In the genomic region with DNA sequence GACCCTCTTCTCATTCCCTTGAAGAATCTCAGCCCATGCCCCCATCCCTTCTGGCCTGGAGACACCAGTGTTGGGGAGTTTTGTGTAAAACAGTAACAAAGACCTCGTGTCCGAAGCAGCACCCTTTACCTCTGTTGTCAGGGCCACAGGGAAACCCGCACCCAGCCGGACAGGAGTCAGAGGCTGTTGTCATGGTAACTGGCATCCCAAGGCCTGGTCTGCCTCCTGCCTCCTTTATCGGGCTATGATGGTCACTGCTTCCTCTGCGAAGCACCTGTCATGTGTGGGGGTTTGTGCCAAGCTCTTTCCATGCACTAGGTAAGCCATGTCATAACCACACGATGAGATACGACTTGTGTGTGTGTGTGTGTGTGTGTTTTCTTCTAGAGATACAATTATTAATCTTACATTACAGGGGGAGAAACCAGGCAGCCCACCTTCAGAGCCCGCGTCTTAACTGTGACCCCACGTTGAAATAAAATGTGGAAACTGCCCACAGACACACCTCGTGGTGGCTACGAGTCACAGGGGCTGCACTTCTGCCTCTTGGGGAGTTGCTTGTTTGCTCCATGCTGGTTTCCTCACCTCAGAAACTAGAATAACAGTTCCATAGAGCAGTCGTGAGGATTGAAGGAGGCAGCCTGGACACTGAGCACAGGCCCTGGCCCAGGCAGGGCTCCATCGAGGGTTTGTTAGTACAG, we compare ENCODE assay signal across 11 cellular contexts. TPM values are rescaled to one million over a fixed set of nuclear protein-coding genes. Genes with fewer than 3 reads are reported as not detected.
DNase-seq lines count a peak whose midpoint lies in the region; ATAC-seq, FAIRE-seq and TF ChIP-seq lines count a peak whose summit lies in the region.
"Had no signal": no experiment of that assay in that cellular context is flagged by ENCODE, and none has a peak within 500 bp of the region (broad histone marks: within the 10 kb centered on the region; RNA-seq: fewer than 3 reads in every experiment).

No MANE protein-coding gene starts in this region.

- POLR2A ChIA-PET in activated CD4-positive, alpha-beta T cell treated with anti-CD3 and anti-CD28 coated beads, Interleukin-2, amount 10 ng/mL, durations not matched to agents 7 days and 5 days (lab: Charles Lee), result no interaction called here

- WGBS in endodermal cell (ENCODE audit: insufficient coverage in 1 of 2, insufficient read length in 1 of 2), 2 experiments, result 84 to 91% methylated on average over 10 to 15 of the region's 15 CpGs

- no peak for FAIRE-seq in D721Med (lab: Jason Lieb, UNC)

- ATAC-seq in stimulated activated effector memory CD8-positive, alpha-beta T cell treated with anti-CD3 and anti-CD28 coated beads, Interleukin-12 subunit alpha, Interleukin-12 subunit beta, amount 100 ng/mL, for 72 hours, result no peak
- ATAC-seq in HG02588 (IDR thresholded peaks at IDR 0.05; ENCODE audit: unreplicated experiment), result no peak

- no peaks in the 10 kb centered on the region for H3K4me1 ChIP-seq in endodermal cell (ENCODE audit: control insufficient read depth, insufficient read depth, low read length)

- H3K27me3 ChIP-seq in endodermal cell (ENCODE audit: control insufficient read depth, insufficient read depth, low read length, poor library complexity, severe bottlenecking), result no peaks in the 10 kb centered on the region

- H3K36me3 Mint-ChIP-seq in activated CD4-positive, alpha-beta T cell treated with anti-CD3 and anti-CD28 coated beads, Interleukin-2, amount 10 ng/mL, durations not matched to agents 7 days and 5 days (ENCODE audit: low read depth), result no peaks in the 10 kb centered on the region
- H3K36me3 Mint-ChIP-seq in endodermal cell (ENCODE audit: low read depth), result no peaks in the 10 kb centered on the region
- H3K36me3 Mint-ChIP-seq in stimulated activated effector memory CD8-positive, alpha-beta T cell treated with anti-CD3 and anti-CD28 coated beads, Interleukin-12 subunit alpha, Interleukin-12 subunit beta, amount 100 ng/mL, for 72 hours, result no peaks in the 10 kb centered on the region

- CTCF ChIA-PET in activated CD4-positive, alpha-beta T cell treated with anti-CD3 and anti-CD28 coated beads, Interleukin-2, amount 10 ng/mL, durations not matched to agents 7 days and 5 days (lab: Charles Lee), result interaction anchor here (0.5 to 5.0 kb wide), 5 partner anchors 12 to 257 kb away, joined by 4 to 40 read pairs (median 5); no protein-coding TSS in a partner anchor

- H3K9ac ChIP-seq in endodermal cell (ENCODE audit: extremely low read depth, low read length, poor library complexity, severe bottlenecking), result peak overlapping the region; percentile 11

- H3K9me3 ChIP-seq in endodermal cell (ENCODE audit: control insufficient read depth, low read length), result no peaks in the 10 kb centered on the region

- H3K36me3 ChIP-seq in endodermal cell (ENCODE audit: control insufficient read depth, insufficient read depth, low read length), result no peaks in the 10 kb centered on the region

- peaks cover 48% of the 10 kb centered on the region for H3K4me1 Mint-ChIP-seq in activated CD4-positive, alpha-beta T cell treated with anti-CD3 and anti-CD28 coated beads, Interleukin-2, amount 10 ng/mL, durations not matched to agents 7 days and 5 days
- no peaks in the 10 kb centered on the region for H3K4me1 Mint-ChIP-seq in endodermal cell
- peaks cover 41% of the 10 kb centered on the region for H3K4me1 Mint-ChIP-seq in stimulated activated effector memory CD8-positive, alpha-beta T cell treated with anti-CD3 and anti-CD28 coated beads, Interleukin-12 subunit alpha, Interleukin-12 subunit beta, amount 100 ng/mL, for 72 hours

- H3K27ac ChIP-seq in endodermal cell (ENCODE audit: low read depth, low read length), result no peak overlapping the region

- no peaks in the 10 kb centered on the region for H3K9me3 Mint-ChIP-seq in activated CD4-positive, alpha-beta T cell treated with anti-CD3 and anti-CD28 coated beads, Interleukin-2, amount 10 ng/mL, durations not matched to agents 7 days and 5 days
- no peaks in the 10 kb centered on the region for H3K9me3 Mint-ChIP-seq in endodermal cell
- H3K9me3 Mint-ChIP-seq in stimulated activated effector memory CD8-positive, alpha-beta T cell treated with anti-CD3 and anti-CD28 coated beads, Interleukin-12 subunit alpha, Interleukin-12 subunit beta, amount 100 ng/mL, for 72 hours, result no peaks in the 10 kb centered on the region

- H3K4me3 ChIP-seq in endodermal cell (ENCODE audit: low read length), result no peak overlapping the region

- H3K27me3 Mint-ChIP-seq in activated CD4-positive, alpha-beta T cell treated with anti-CD3 and anti-CD28 coated beads, Interleukin-2, amount 10 ng/mL, durations not matched to agents 7 days and 5 days, result no peaks in the 10 kb centered on the region
- no peaks in the 10 kb centered on the region for H3K27me3 Mint-ChIP-seq in endodermal cell (ENCODE audit: insufficient read depth)

- H3K4me3 Mint-ChIP-seq in activated CD4-positive, alpha-beta T cell treated with anti-CD3 and anti-CD28 coated beads, Interleukin-2, amount 10 ng/mL, durations not matched to agents 7 days and 5 days, result no peak overlapping the region
- no peak overlapping the region for H3K4me3 Mint-ChIP-seq in endodermal cell
- peak overlapping the region; percentile 79 for H3K4me3 Mint-ChIP-seq in stimulated activated effector memory CD8-positive, alpha-beta T cell treated with anti-CD3 and anti-CD28 coated beads, Interleukin-12 subunit alpha, Interleukin-12 subunit beta, amount 100 ng/mL, for 72 hours

- TF ChIP-seq CTCF in endodermal cell (conservative IDR thresholded peaks at IDR 0.05) (no peak), D721Med (IDR thresholded peaks at IDR 0.05; ENCODE audit: insufficient read depth, missing control alignments) (no peak)

- no peak for DNase-seq in activated CD4-positive, alpha-beta T cell treated with anti-CD3 and anti-CD28 coated beads, Interleukin-2, amount 10 ng/mL, durations not matched to agents 7 days and 5 days
- no peak for DNase-seq in activated CD4-positive, alpha-beta T cell treated with anti-CD3 and anti-CD28 coated beads, Interleukin-2, amount 50 U/mL, for 1 hour
- peak; percentile 63 for DNase-seq in OCI-M1 (lab: John Stamatoyannopoulos, UW)
- no peak for DNase-seq in endodermal cell
- DNase-seq in stimulated activated effector memory CD8-positive, alpha-beta T cell treated with anti-CD3 and anti-CD28 coated beads, Interleukin-12 subunit alpha, Interleukin-12 subunit beta, amount 100 ng/mL, for 72 hours (ENCODE audit: low spot score in 2 of 2), result peak in 1 of 2 donors; percentile 65
- no peak for DNase-seq in D721Med (ENCODE audit: insufficient read length, low spot score)
- DNase-seq in NK-92 treated with Interleukin-12 subunit alpha and Interleukin-12 subunit beta, amount 100 ng/mL, for 24 hours (lab: John Stamatoyannopoulos, UW), result no peak
- DNase-seq: activated T-cell treated with anti-CD3 and anti-CD28 coated beads for 4 hours, midbrain had no signal

- peak overlapping the region; percentile 95 for H3K27ac Mint-ChIP-seq in activated CD4-positive, alpha-beta T cell treated with anti-CD3 and anti-CD28 coated beads, Interleukin-2, amount 10 ng/mL, durations not matched to agents 7 days and 5 days
- H3K27ac Mint-ChIP-seq in endodermal cell, result no peak overlapping the region
- peak overlapping the region; percentile 100 for H3K27ac Mint-ChIP-seq in stimulated activated effector memory CD8-positive, alpha-beta T cell treated with anti-CD3 and anti-CD28 coated beads, Interleukin-12 subunit alpha, Interleukin-12 subunit beta, amount 100 ng/mL, for 72 hours

RNA-seq across cellular contexts. Expression of gene ZDHHC19, which starts 18.0 kb away (rescaled TPM):
- total RNA-seq in activated CD4-positive, alpha-beta T cell treated with anti-CD3 and anti-CD28 coated beads, Interleukin-2, amount 10 ng/mL, durations not matched to agents 7 days and 5 days, result not detected
- under 1 TPM in 1 of 2 donors, not detected in 1; 0.86 TPM for total RNA-seq in endodermal cell
- 1.1 TPM for polyA plus RNA-seq in endodermal cell (2013, experiment 1 of 2)
- 0.58 TPM for polyA plus RNA-seq in endodermal cell (2013, experiment 2 of 2)
- total RNA-seq: esophagus mucosa had no signal

RNA-seq across cellular contexts. Expression of gene SLC51A, which starts 23.1 kb away (rescaled TPM):
- not detected for total RNA-seq in activated CD4-positive, alpha-beta T cell treated with anti-CD3 and anti-CD28 coated beads, Interleukin-2, amount 10 ng/mL, durations not matched to agents 7 days and 5 days
- total RNA-seq in endodermal cell, result 1 to 10 TPM; 1.9 to 2.0 TPM
- 1.4 TPM for polyA plus RNA-seq in endodermal cell (2013, experiment 1 of 2)
- polyA plus RNA-seq in endodermal cell (2013, experiment 2 of 2), result not detected
- total RNA-seq: esophagus mucosa had no signal
